ENCODE assay signal across 8 cellular contexts in genomic region chr17:978110-979093, GRCh38. TPM values are rescaled to one million over a fixed set of nuclear protein-coding genes. Genes with fewer than 3 reads are reported as not detected.
DNase-seq lines count a peak whose midpoint lies in the region; ATAC-seq and TF ChIP-seq lines count a peak whose summit lies in the region.

No MANE protein-coding gene starts in this region.

- peak overlapping the region in 2 of 3 donors; percentile 60 to 74 for H3K27ac ChIP-seq in thyroid gland

- 12 to 33% methylated on average over 10 to 34 of the region's 72 CpGs for WGBS in thyroid gland, 2 donors

- H3K9me3 ChIP-seq in thyroid gland, result no peaks in the 10 kb centered on the region

- H3K4me1 ChIP-seq in thyroid gland, result peaks cover 18 to 22% of the 10 kb centered on the region in 2 donors

- H3K36me3 ChIP-seq in kidney epithelial cell (ENCODE audit: control insufficient read depth, insufficient read depth, low read length), result no peaks in the 10 kb centered on the region
- no peaks in the 10 kb centered on the region for H3K36me3 ChIP-seq in thyroid gland

- intact Hi-C loops in Right ventricle myocardium superior (cut with DNase I) (loop anchor here (2.0 to 10.0 kb wide), 3 partner anchors 74 to 184 kb away; no protein-coding TSS in a partner anchor), cardiac septum (cut with DNase I) (loop anchor here (2.0 to 10.0 kb wide), 2 partner anchors 64 to 98 kb away; no protein-coding TSS in a partner anchor), thyroid gland (cut with DNase I) (loop anchor here (5.0 kb wide), 1 partner anchor 101 kb away; no protein-coding TSS in a partner anchor)

- H3K27me3 ChIP-seq in kidney epithelial cell (ENCODE audit: control insufficient read depth, insufficient read depth, low read length) (no peaks in the 10 kb centered on the region), thyroid gland (no peaks in the 10 kb centered on the region)

- TF ChIP-seq CTCF in kidney epithelial cell (IDR thresholded peaks at IDR 0.05; ENCODE audit: insufficient read depth, low read length, poor library complexity, severe bottlenecking), result no peak
- TF ChIP-seq CTCF in thyroid gland (IDR thresholded peaks at IDR 0.05), result no peak

- H3K4me3 ChIP-seq in kidney epithelial cell (ENCODE audit: low read depth, low read length) (peak overlapping the region; percentile 87), thyroid gland (replicated peaks in 1 of 3) (peak overlapping the region in 2 of 3 donors; percentile 47 to 61)

- DNase-seq in Right ventricle myocardium superior (peak; percentile 52), cardiac septum (ENCODE audit: low spot score) (no peak), astrocyte of the hippocampus (ENCODE audit: low read depth, low spot score) (peak; percentile 59), kidney epithelial cell (ENCODE audit: low read depth) (no peak), thyroid gland (peak in 1 of 2 donors; percentile 31), NCI-H226 (no peak)

- no peak for TF ChIP-seq POLR2A in thyroid gland (IDR thresholded peaks at IDR 0.05)

- ATAC-seq in Right ventricle myocardium superior (ENCODE audit: poor library complexity) (peak; percentile 14), esophagus mucosa (no peak), GM21447 (IDR thresholded peaks at IDR 0.05; ENCODE audit: unreplicated experiment) (no peak)

RNA-seq across cellular contexts. Expression of gene NXN, which starts 1.2 kb away (rescaled TPM):
- total RNA-seq in Right ventricle myocardium superior, result 20.2 TPM
- 14.3 TPM for total RNA-seq in cardiac septum
- 30.2 and 34.3 TPM in 2 replicates for total RNA-seq in kidney epithelial cell
- total RNA-seq in thyroid gland, result 10 to 100 TPM; 14.5 to 18.3 (median 17.2) TPM
- 30.8 TPM for total RNA-seq in esophagus mucosa

RNA-seq across cellular contexts. Expression of gene TIMM22, which starts 18.5 kb away (rescaled TPM):
- 17.1 TPM for total RNA-seq in Right ventricle myocardium superior
- 17.8 TPM for total RNA-seq in cardiac septum
- 17.9 and 18.5 TPM in 2 replicates for total RNA-seq in kidney epithelial cell
- total RNA-seq in thyroid gland, result 10 to 100 TPM; 14.7 to 17.1 (median 14.9) TPM
- 9.4 TPM for total RNA-seq in esophagus mucosa

Comparison
In these comparisons a context has a peak if more than half of its experiments do, and no peak if none do; other contexts are left out.
1. DNase-seq: peak in Right ventricle myocardium superior (single experiment) and astrocyte of the hippocampus (single experiment); none in cardiac septum (single experiment), kidney epithelial cell (single experiment) and NCI-H226 (single experiment).